8 cellular contexts compared by ENCODE assay signal in the genomic region with DNA sequence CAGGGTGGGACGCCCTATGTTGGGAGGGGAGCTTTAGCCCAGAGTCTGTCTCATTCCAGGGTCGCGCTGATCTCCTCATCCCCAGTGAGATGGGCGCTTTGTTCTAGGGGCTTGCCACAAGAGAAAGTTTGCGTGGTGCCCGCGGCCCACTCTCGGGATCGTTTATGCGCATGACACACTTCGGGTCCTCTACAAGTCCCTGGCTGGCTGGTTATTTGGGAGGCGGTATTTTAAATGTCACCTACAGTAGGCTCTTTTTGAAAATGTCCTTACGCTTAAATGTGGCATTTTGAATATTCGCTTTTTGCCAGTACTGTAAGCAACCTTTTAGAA. TPM values are rescaled to one million over a fixed set of nuclear protein-coding genes. Genes with fewer than 3 reads are reported as not detected.
DNase-seq lines count a peak whose midpoint lies in the region; ATAC-seq and TF ChIP-seq lines count a peak whose summit lies in the region.

No MANE protein-coding gene starts in this region.

- H3K9me3 Mint-ChIP-seq in activated naive CD8-positive, alpha-beta T cell treated with anti-CD3 and anti-CD28 coated beads, Interleukin-2, amount 10 ng/mL, durations not matched to agents 7 days and 5 days = no peaks in the 10 kb centered on the region

- no peaks in the 10 kb centered on the region for H3K9me2 ChIP-seq in hepatocyte (replicated peaks; ENCODE audit: insufficient read depth)

- H3K27ac ChIP-seq in hepatocyte = peak overlapping the region; percentile 89

- no peaks in the 10 kb centered on the region for H3K27me3 Mint-ChIP-seq in activated naive CD8-positive, alpha-beta T cell treated with anti-CD3 and anti-CD28 coated beads, Interleukin-2, amount 10 ng/mL, durations not matched to agents 7 days and 5 days

- peaks cover 13% of the 10 kb centered on the region for H4K20me1 ChIP-seq in hepatocyte (ENCODE audit: insufficient read depth, poor library complexity, severe bottlenecking)

- H3K27me3 ChIP-seq in hepatocyte = no peaks in the 10 kb centered on the region

- H3K4me3 Mint-ChIP-seq in activated naive CD8-positive, alpha-beta T cell treated with anti-CD3 and anti-CD28 coated beads, Interleukin-2, amount 10 ng/mL, durations not matched to agents 7 days and 5 days = no peak overlapping the region

- peak overlapping the region; percentile 54 for H2AFZ ChIP-seq in hepatocyte

- H3K4me3 ChIP-seq in AG10803 (ENCODE audit: low read length) (peak overlapping the region; percentile 87), hepatocyte (peak overlapping the region; percentile 61)

- H3K79me2 ChIP-seq in hepatocyte = peaks cover 70% of the 10 kb centered on the region

- peaks cover 17% of the 10 kb centered on the region for H3K36me3 Mint-ChIP-seq in activated naive CD8-positive, alpha-beta T cell treated with anti-CD3 and anti-CD28 coated beads, Interleukin-2, amount 10 ng/mL, durations not matched to agents 7 days and 5 days

- peak; percentile 9 for ATAC-seq in GM18867 (IDR thresholded peaks at IDR 0.05; ENCODE audit: unreplicated experiment)
- peak; percentile 6 for ATAC-seq in activated naive CD8-positive, alpha-beta T cell treated with anti-CD3 and anti-CD28 coated beads, Interleukin-2, amount 10 ng/mL, durations not matched to agents 7 days and 5 days (ENCODE audit: low read depth)
- ATAC-seq in HG02763 (IDR thresholded peaks at IDR 0.05; ENCODE audit: unreplicated experiment) = no peak

- H3K4me1 Mint-ChIP-seq in activated naive CD8-positive, alpha-beta T cell treated with anti-CD3 and anti-CD28 coated beads, Interleukin-2, amount 10 ng/mL, durations not matched to agents 7 days and 5 days = peaks cover 36% of the 10 kb centered on the region

- peak overlapping the region; percentile 83 for H3K4me2 ChIP-seq in hepatocyte

- TF ChIP-seq CTCF in AG10803 (conservative IDR thresholded peaks at IDR 0.05; ENCODE audit: low read length) = no peak
- TF ChIP-seq CTCF in hepatocyte (IDR thresholded peaks at IDR 0.05; ENCODE audit: poor library complexity) = no peak

- no peak overlapping the region for H3K27ac Mint-ChIP-seq in activated naive CD8-positive, alpha-beta T cell treated with anti-CD3 and anti-CD28 coated beads, Interleukin-2, amount 10 ng/mL, durations not matched to agents 7 days and 5 days

- H3K36me3 ChIP-seq in hepatocyte (replicated peaks; ENCODE audit: insufficient read depth, low read depth) = no peaks in the 10 kb centered on the region

- H3K4me1 ChIP-seq in hepatocyte (ENCODE audit: insufficient read depth) = peaks cover 15% of the 10 kb centered on the region

- WGBS in hepatocyte (ENCODE audit: low lambda C conversion rate, missing lambda C conversion rate) = 2% methylated on average over 14 of the region's 14 CpGs

- DNase-seq in AG10803 (ENCODE audit: low read depth) = peak; percentile 40
- peak; percentile 2 for DNase-seq in MV-4-11 (lab: John Stamatoyannopoulos, UW)
- no peak for DNase-seq in activated naive CD8-positive, alpha-beta T cell treated with anti-CD3 and anti-CD28 coated beads, Interleukin-2, amount 10 ng/mL, durations not matched to agents 7 days and 5 days
- DNase-seq in hepatocyte (ENCODE audit: low spot score) = peak; percentile 45
- peak; percentile 35 for DNase-seq in stimulated activated CD4-positive, alpha-beta T cell treated with anti-CD3 and anti-CD28 coated beads, Interleukin-1b, Interleukin-23, amount 100 ng/mL, for 48 hours
- DNase-seq in KG1 (lab: John Stamatoyannopoulos, UW) = no peak

- no peaks in the 10 kb centered on the region for H3K9me3 ChIP-seq in hepatocyte (ENCODE audit: low read depth)

- POLR2A ChIA-PET in activated naive CD8-positive, alpha-beta T cell treated with anti-CD3 and anti-CD28 coated beads, Interleukin-2, amount 10 ng/mL, durations not matched to agents 7 days and 5 days (lab: Charles Lee) = interaction anchor here (1.4 to 3.2 kb wide), 6 partner anchors 9 to 155 kb away, joined by 5 to 33 read pairs (median 12); partner anchors contain the start of genes LDHB and PYROXD1

RNA-seq across cellular contexts. Expression of gene GOLT1B, which starts 0.5 kb away (rescaled TPM):
- 10 to 100 TPM; 33.2 to 38.1 TPM for total RNA-seq in activated naive CD8-positive, alpha-beta T cell treated with anti-CD3 and anti-CD28 coated beads, Interleukin-2, amount 10 ng/mL, durations not matched to agents 7 days and 5 days
- 55.0 and 60.8 TPM in 2 replicates for total RNA-seq in hepatocyte
- polyA plus RNA-seq in hepatocyte = 37.6 and 41.2 TPM in 2 replicates

RNA-seq across cellular contexts. Expression of gene RECQL, which starts 0.7 kb away (rescaled TPM):
- total RNA-seq in activated naive CD8-positive, alpha-beta T cell treated with anti-CD3 and anti-CD28 coated beads, Interleukin-2, amount 10 ng/mL, durations not matched to agents 7 days and 5 days = 10 to 100 TPM; 82.1 to 86.8 TPM
- total RNA-seq in hepatocyte = 40.6 and 43.7 TPM in 2 replicates
- 15.5 and 18.0 TPM in 2 replicates for polyA plus RNA-seq in hepatocyte

RNA-seq across cellular contexts. Expression of gene SPX, which starts 24.0 kb away (rescaled TPM):
- total RNA-seq in activated naive CD8-positive, alpha-beta T cell treated with anti-CD3 and anti-CD28 coated beads, Interleukin-2, amount 10 ng/mL, durations not matched to agents 7 days and 5 days = under 1 TPM; 0.11 to 0.23 TPM
- 0.63 and 1.3 TPM in 2 replicates for total RNA-seq in hepatocyte
- 0.39 and 0.97 TPM in 2 replicates for polyA plus RNA-seq in hepatocyte

Comparison
In these comparisons a context has a peak if more than half of its experiments do, and no peak if none do; other contexts are left out.
1. DNase-seq: peak in AG10803 (single experiment), MV-4-11 (single experiment), hepatocyte (single experiment) and stimulated activated CD4-positive, alpha-beta T cell treated with anti-CD3 and anti-CD28 coated beads, Interleukin-1b, Interleukin-23, amount 100 ng/mL, for 48 hours (single experiment); none in activated naive CD8-positive, alpha-beta T cell treated with anti-CD3 and anti-CD28 coated beads, Interleukin-2, amount 10 ng/mL, durations not matched to agents 7 days and 5 days (single experiment) and KG1 (single experiment).